8 cellular contexts compared by ENCODE assay signal in the genomic region with DNA sequence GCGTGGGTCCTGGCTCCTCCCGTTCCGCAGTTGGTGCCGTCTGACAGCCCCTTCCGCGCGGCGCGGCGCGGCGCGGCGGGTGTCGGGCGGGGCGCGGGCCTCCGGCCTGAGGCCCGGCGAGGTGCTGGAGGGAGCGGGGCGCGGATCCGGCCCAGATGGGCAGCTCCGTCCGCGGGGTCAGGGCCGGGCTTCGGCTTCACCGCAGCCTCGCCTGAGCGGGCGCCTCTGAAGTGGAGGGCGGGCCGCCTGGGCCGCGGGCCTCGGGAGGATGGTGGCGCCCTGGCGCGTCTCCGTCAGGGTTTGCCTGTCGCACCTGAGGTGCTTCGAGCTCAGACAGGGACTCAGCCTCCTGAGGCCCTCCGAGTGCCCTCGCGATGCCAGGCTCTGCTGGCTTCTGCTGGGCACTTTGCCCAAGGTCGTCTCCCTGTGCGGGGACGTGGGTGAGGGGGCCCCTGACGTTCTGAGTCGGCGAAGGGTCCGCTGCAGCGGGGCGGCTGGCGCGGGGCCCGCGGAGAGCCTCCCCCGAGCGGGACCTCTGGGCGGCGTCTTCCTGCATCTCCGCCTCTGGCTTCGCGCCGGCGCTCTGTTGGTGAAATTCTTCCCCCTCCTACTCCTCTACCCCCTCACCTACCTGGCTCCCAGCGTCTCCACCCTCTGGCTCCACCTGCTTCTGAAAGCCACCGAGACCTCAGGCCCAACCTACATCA. TPM values are rescaled to one million over a fixed set of nuclear protein-coding genes. Genes with fewer than 3 reads are reported as not detected.
A peak's percentile ranks its signal among the peaks of the same experiment; 100 is the strongest.
DNase-seq lines count a peak whose midpoint lies in the region; ATAC-seq and TF ChIP-seq lines count a peak whose summit lies in the region.

No MANE protein-coding gene starts in this region.

- H3K9me3 ChIP-seq in thymus (ENCODE audit: control insufficient read depth) = no peaks in the 10 kb centered on the region

- H3K4me1 ChIP-seq in foreskin keratinocyte (no peaks in the 10 kb centered on the region), thymus (ENCODE audit: control insufficient read depth, insufficient read depth, low read length) (peaks cover 7% of the 10 kb centered on the region)

- TF ChIP-seq CTCF in foreskin keratinocyte (conservative IDR thresholded peaks at IDR 0.05) = no peak
- no peak for TF ChIP-seq CTCF in omental fat pad (IDR thresholded peaks at IDR 0.05)

- peak; percentile 18 for DNase-seq in SIG-M5 treated with dmso at 0.1 percent for 504 hours (lab: John Stamatoyannopoulos, UW; ENCODE audit: unreplicated experiment)
- DNase-seq in SIG-M5 (lab: John Stamatoyannopoulos, UW) = no peak
- DNase-seq in NCI-H748 (lab: John Stamatoyannopoulos, UW; ENCODE audit: unreplicated experiment) = peak; percentile 76
- peak; percentile 39 for DNase-seq in activated T-helper 1 cell treated with Interleukin-2 at 50 U/mL for 16 hours (ENCODE audit: low read depth)
- DNase-seq in foreskin keratinocyte = peak in 1 of 2 donors; percentile 43
- DNase-seq in omental fat pad (ENCODE audit: low spot score) = no peak

- ATAC-seq in HG02973 (IDR thresholded peaks at IDR 0.05; ENCODE audit: unreplicated experiment) = peak; percentile 32
- ATAC-seq in foreskin keratinocyte = peak; percentile 75
- peak; percentile 78 for ATAC-seq in omental fat pad (ENCODE audit: low FRiP score)

- under 1% methylated on average over 72 of the region's 72 CpGs for WGBS in thymus

- peaks cover 5% of the 10 kb centered on the region for H3K36me3 ChIP-seq in thymus (ENCODE audit: control insufficient read depth, insufficient read depth)

- H3K27me3 ChIP-seq in foreskin keratinocyte (no peaks in the 10 kb centered on the region), thymus (ENCODE audit: control insufficient read depth, insufficient read depth) (no peaks in the 10 kb centered on the region)

- H3K4me3 ChIP-seq in thymus (ENCODE audit: low read length) = peak overlapping the region; percentile 88

- H3K27ac ChIP-seq in foreskin keratinocyte = no peak overlapping the region
- H3K27ac ChIP-seq in thymus (ENCODE audit: low read depth) = peak overlapping the region; percentile 88

RNA-seq across cellular contexts. Expression of a gene that starts 0.5 kb away (rescaled TPM):
- total RNA-seq in foreskin keratinocyte (18.5 and 19.2 TPM in 2 replicates), omental fat pad (10 to 100 TPM; 15.9 to 25.1 (median 20.1) TPM)
- polyA plus RNA-seq in foreskin keratinocyte (16.6 and 17.7 TPM in 2 replicates), thymus (10.4 TPM)

RNA-seq across cellular contexts. Expression of a gene that starts 23.3 kb away (rescaled TPM):
- 217 and 239 TPM in 2 replicates for total RNA-seq in foreskin keratinocyte
- polyA plus RNA-seq in foreskin keratinocyte = 365 and 389 TPM in 2 replicates
- total RNA-seq in omental fat pad = 100 to 1,000 TPM; 118 to 301 (median 234) TPM
- polyA plus RNA-seq in thymus = 209 TPM

RNA-seq across cellular contexts. Expression of a gene that starts 32.6 kb away (rescaled TPM):
- 1.1 and 3.0 TPM in 2 replicates for total RNA-seq in foreskin keratinocyte
- 0.62 and 2.0 TPM in 2 replicates for polyA plus RNA-seq in foreskin keratinocyte
- total RNA-seq in omental fat pad = 10 to 100 TPM in 3 of 4 donors, 1 to 10 TPM in 1; 6.7 to 34.7 (median 15.7) TPM
- 0.80 TPM for polyA plus RNA-seq in thymus

Comparison
In these comparisons a context has a peak if more than half of its experiments do, and no peak if none do; other contexts are left out.
1. DNase-seq: peak in SIG-M5 treated with dmso at 0.1 percent for 504 hours (single experiment), NCI-H748 (single experiment) and activated T-helper 1 cell treated with Interleukin-2 at 50 U/mL for 16 hours (single experiment); none in SIG-M5 (single experiment) and omental fat pad (single experiment).
2. Peak in every context shown above with its lines, with median percentiles within 50 percentile points of each other: ATAC-seq.